ENCODE assay signal across 8 cellular contexts in genomic region chr10:123007558-123008378, GRCh38. TPM values are rescaled to one million over a fixed set of nuclear protein-coding genes. Genes with fewer than 3 reads are reported as not detected.
DNase-seq lines count a peak whose midpoint lies in the region; ATAC-seq, FAIRE-seq and TF ChIP-seq lines count a peak whose summit lies in the region.

No MANE protein-coding gene starts in this region.

- H3K4me1 ChIP-seq in HUES48 (ENCODE audit: control insufficient read depth, insufficient read depth, low read length) (peaks cover 13% of the 10 kb centered on the region), astrocyte (ENCODE audit: insufficient read depth, low read length) (peaks cover 15% of the 10 kb centered on the region), iPS DF 6.9 (ENCODE audit: control insufficient read depth, insufficient read depth, low read length) (no peaks in the 10 kb centered on the region), gastrocnemius medialis (peaks cover 38 to 46% of the 10 kb centered on the region in 2 donors)

- H3K79me2 ChIP-seq in astrocyte (ENCODE audit: insufficient read depth, low read length), result peaks cover 56% of the 10 kb centered on the region

- H3K27me3 ChIP-seq in HUES48 (ENCODE audit: control insufficient read depth, insufficient read depth, low read length), result peaks cover 19% of the 10 kb centered on the region
- no peaks in the 10 kb centered on the region for H3K27me3 ChIP-seq in astrocyte (ENCODE audit: insufficient read depth, low read length)
- H3K27me3 ChIP-seq in iPS DF 6.9 (ENCODE audit: control insufficient read depth, insufficient read depth, low read length), result peaks cover 11% of the 10 kb centered on the region; the same call in 1 of the 2 replicates
- H3K27me3 ChIP-seq in gastrocnemius medialis, result no peaks in the 10 kb centered on the region

- DNase-seq in CD14-positive monocyte (ENCODE audit: low spot score) (peak; percentile 66), SKM-1 (lab: John Stamatoyannopoulos, UW; ENCODE audit: unreplicated experiment) (peak; percentile 42), astrocyte (ENCODE audit: low read depth) (peak; percentile 45), iPS DF 6.9 (ENCODE audit: low read depth, low spot score) (no peak), gastrocnemius medialis (peak; percentile 28), 8988T (no peak)

- TF ChIP-seq POLR2A in gastrocnemius medialis (IDR thresholded peaks at IDR 0.05), result peak in 1 of 2 donors; percentile 13

- H3K9ac ChIP-seq in HUES48 (ENCODE audit: low read depth, low read length) (peak overlapping the region; percentile 88), astrocyte (ENCODE audit: low read length) (peak overlapping the region; percentile 98)

- H3K4me3 ChIP-seq in HUES48 (ENCODE audit: low read depth, low read length) (peak overlapping the region; percentile 96), astrocyte (ENCODE audit: insufficient read depth, low read depth, low read length) (peak overlapping the region; percentile 94), iPS DF 6.9 (ENCODE audit: low read length) (peak overlapping the region; percentile 93), gastrocnemius medialis (peak overlapping the region; percentile 95 to 99 (median 97))

- intact Hi-C loops in CD14-positive monocyte (cut with micrococcal nuclease) (loop anchor here (2.0 to 10.0 kb wide), 4 partner anchors 27 to 1083 kb away; partner anchors contain the start of genes BUB3 (in 2 of the 2), PSTK (in 2 of the 2) and ATE1 (in 1 of the 2)), gastrocnemius medialis (cut with DNase I; ENCODE audit: low total_unique reads) (loop anchor here (1.0 to 10.0 kb wide), 4 partner anchors 27 to 1407 kb away; partner anchors contain the start of genes BUB3, C10orf88, OAT and PSTK)

- TF ChIP-seq CTCF in CD14-positive monocyte (IDR thresholded peaks at IDR 0.05) (no peak), astrocyte (IDR thresholded peaks at IDR 0.05; ENCODE audit: insufficient read depth, low read depth, low read length) (no peak), gastrocnemius medialis (IDR thresholded peaks at IDR 0.05 in 4 of 5, conservative IDR thresholded peaks at IDR 0.05 in 1 of 5) (no peak)

- H3K36me3 Mint-ChIP-seq in CD14-positive monocyte (peaks cover 6 to 12% of the 10 kb centered on the region in 2 donors), astrocyte (ENCODE audit: low read depth, unreplicated experiment) (peaks cover 7% of the 10 kb centered on the region)

- peaks cover 0 to 3% (median 1%) of the 10 kb centered on the region in 3 donors for H3K27me3 Mint-ChIP-seq in CD14-positive monocyte (ENCODE audit: low read depth in 3 of 3)
- no peaks in the 10 kb centered on the region for H3K27me3 Mint-ChIP-seq in astrocyte (ENCODE audit: low read depth, unreplicated experiment)

- ATAC-seq in GM19455 (IDR thresholded peaks at IDR 0.05; ENCODE audit: unreplicated experiment), result peak; percentile 34
- peak; percentile 60 to 69 for ATAC-seq in gastrocnemius medialis

- peaks cover 45% of the 10 kb centered on the region for H4K20me1 ChIP-seq in astrocyte (ENCODE audit: insufficient read depth, low read length)

- in situ Hi-C loops in gastrocnemius medialis (cut with MboI; ENCODE audit: low sequenced_read_pairs in 4 of 4), result no loop called here

- no CpG with 5 or more reads among the region's 34 CpGs for WGBS in iPS DF 6.9 (ENCODE audit: insufficient coverage, insufficient read length)

- peak overlapping the region; percentile 90 for H3K27ac ChIP-seq in HUES48 (ENCODE audit: low read depth, low read length)
- peak overlapping the region; percentile 94 for H3K27ac ChIP-seq in astrocyte (ENCODE audit: low read depth, low read length)
- no peak overlapping the region for H3K27ac ChIP-seq in iPS DF 6.9 (ENCODE audit: low read length)
- H3K27ac ChIP-seq in gastrocnemius medialis, result peak overlapping the region; percentile 93 to 99 (median 96)

- H3K9me3 Mint-ChIP-seq in CD14-positive monocyte (peaks cover 0 to 5% (median 0%) of the 10 kb centered on the region in 7 donors), astrocyte (ENCODE audit: unreplicated experiment) (no peaks in the 10 kb centered on the region)

- H3K4me3 Mint-ChIP-seq in CD14-positive monocyte (peak overlapping the region; percentile 99 to 100), astrocyte (ENCODE audit: unreplicated experiment) (peak overlapping the region; percentile 98)

- H3K4me2 ChIP-seq in astrocyte (ENCODE audit: low read length), result peak overlapping the region; percentile 88

- peaks cover 28% of the 10 kb centered on the region for H3K4me1 Mint-ChIP-seq in CD14-positive monocyte
- H3K4me1 Mint-ChIP-seq in astrocyte (ENCODE audit: low read depth, unreplicated experiment), result peaks cover 7% of the 10 kb centered on the region

- H2AFZ ChIP-seq in astrocyte (ENCODE audit: low read depth, low read length), result peak overlapping the region; percentile 99

- H3K27ac Mint-ChIP-seq in CD14-positive monocyte (peak overlapping the region; percentile 99 to 100 (median 100)), astrocyte (ENCODE audit: unreplicated experiment) (peak overlapping the region; percentile 99)

- FAIRE-seq in astrocyte (lab: Jason Lieb, UNC), result no peak

- H3K36me3 ChIP-seq in HUES48 (ENCODE audit: control insufficient read depth, insufficient read depth, low read length) (peaks cover 2% of the 10 kb centered on the region; the same call in 1 of the 2 replicates), astrocyte (ENCODE audit: insufficient read depth, low read length) (no peaks in the 10 kb centered on the region), iPS DF 6.9 (ENCODE audit: control insufficient read depth, insufficient read depth, low read length) (no peaks in the 10 kb centered on the region), gastrocnemius medialis (no peaks in the 10 kb centered on the region)

- H3K9me3 ChIP-seq in HUES48 (ENCODE audit: control insufficient read depth, insufficient read depth, low read length) (no peaks in the 10 kb centered on the region), astrocyte (ENCODE audit: insufficient read depth, low read depth, low read length) (no peaks in the 10 kb centered on the region), iPS DF 6.9 (ENCODE audit: control insufficient read depth, insufficient read depth, low read length) (no peaks in the 10 kb centered on the region), gastrocnemius medialis (no peaks in the 10 kb centered on the region)

RNA-seq across cellular contexts. Expression of gene IKZF5, which starts 0.8 kb away (rescaled TPM):
- 1 to 10 TPM; 8.6 to 9.8 TPM for polyA plus RNA-seq in CD14-positive monocyte
- 10.8 and 11.0 TPM in 2 replicates for total RNA-seq in astrocyte
- 10 to 100 TPM in 1 of 4 donors, 1 to 10 TPM in 3; 4.3 to 11.0 (median 7.7) TPM for total RNA-seq in gastrocnemius medialis

RNA-seq across cellular contexts. Expression of gene ACADSB, which starts 1.0 kb away (rescaled TPM):
- 10 to 100 TPM in 1 of 2 donors, 1 to 10 TPM in 1; 7.5 to 14.7 TPM for polyA plus RNA-seq in CD14-positive monocyte
- total RNA-seq in astrocyte (8.7 and 10.0 TPM in 2 replicates), gastrocnemius medialis (10 to 100 TPM; 16.2 to 40.2 (median 22.0) TPM)

RNA-seq across cellular contexts. Expression of gene PSTK, which starts 27.6 kb away (rescaled TPM):
- 1 to 10 TPM; 3.5 to 4.7 TPM for polyA plus RNA-seq in CD14-positive monocyte
- total RNA-seq in astrocyte (3.7 and 4.8 TPM in 2 replicates), gastrocnemius medialis (1 to 10 TPM; 2.2 to 7.0 (median 4.4) TPM)

RNA-seq across cellular contexts. Expression of gene C10orf88, which starts 53.7 kb away (rescaled TPM):
- 1 to 10 TPM; 2.7 to 2.9 TPM for polyA plus RNA-seq in CD14-positive monocyte
- total RNA-seq in astrocyte (13.5 and 14.3 TPM in 2 replicates), gastrocnemius medialis (1 to 10 TPM; 4.2 to 9.6 (median 6.8) TPM)

Comparison
In these comparisons a context has a peak if more than half of its experiments do, and no peak if none do; other contexts are left out.
1. DNase-seq: peak in CD14-positive monocyte (single experiment), SKM-1 (single experiment), astrocyte (single experiment) and gastrocnemius medialis (2 of 2); none in iPS DF 6.9 (single experiment) and 8988T (single experiment).
2. Peak in every context shown above with its lines, with median percentiles within 50 percentile points of each other: H3K4me3 ChIP-seq.